21 cellular contexts compared by ENCODE assay signal in genomic region chr12:94589591-94590001, GRCh38.
"Had no signal": no experiment of that assay in that cellular context is flagged by ENCODE, and none has a peak within 500 bp of the region (broad histone marks: within the 10 kb centered on the region; RNA-seq: fewer than 3 reads in every experiment).

No MANE protein-coding gene starts in this region.

- H3K4me1 ChIP-seq: ascending aorta had no signal

- H3K27me3 Mint-ChIP-seq: activated naive CD8-positive, alpha-beta T cell; central memory CD8-positive, alpha-beta T cell; effector memory CD8-positive, alpha-beta T cell had no signal

- DNase-seq: activated CD4-positive, alpha-beta T cell treated with anti-CD3 and anti-CD28 coated beads, Interleukin-2, amount 50 U/mL, for 1 hour; activated CD4-positive, CD25-positive, alpha-beta regulatory T cell treated with anti-CD3 and anti-CD28 coated beads, Interleukin-2, amount 50 U/mL, for 72 hours; activated gamma-delta T cell treated with Interleukin-2 at 50 U/mL for 16 hours; activated T-cell treated with anti-CD3 and anti-CD28 coated beads, Interleukin-2, amount 50 U/mL, for 1 hour; brain microvascular endothelial cell; effector memory CD8-positive, alpha-beta T cell; foreskin melanocyte; left ventricle myocardium superior; pancreas; psoas muscle; right cardiac atrium; stimulated activated CD4-positive, alpha-beta T cell treated with anti-CD3 and anti-CD28 coated beads, Interleukin-4, amount 100 ng/mL, for 24 hours; stimulated activated naive CD8-positive, alpha-beta T cell treated with anti-CD3 and anti-CD28 coated beads, Interleukin-15, Interleukin-2, amounts not matched to agents 100 U/mL and 50 U/mL, for 24 hours; WERI-Rb-1 had no signal

- H3K79me2 ChIP-seq: hepatocyte had no signal

- H3K4me2 ChIP-seq: hepatocyte had no signal

- H3K27me3 ChIP-seq: adrenal gland, ascending aorta, brain microvascular endothelial cell, hepatocyte, neutrophil, pancreas had no signal

- H3K4me3 ChIP-seq: adrenal gland, ascending aorta, hepatocyte, pancreas, psoas muscle had no signal

- H3K36me3 Mint-ChIP-seq: activated naive CD8-positive, alpha-beta T cell had no signal

- H3K4me3 Mint-ChIP-seq: activated naive CD8-positive, alpha-beta T cell; central memory CD8-positive, alpha-beta T cell; effector memory CD8-positive, alpha-beta T cell; nephron had no signal

- H3K27ac ChIP-seq: adrenal gland, ascending aorta, brain microvascular endothelial cell, hepatocyte, neutrophil, pancreas, psoas muscle, WERI-Rb-1 had no signal

- H3K27ac Mint-ChIP-seq: activated naive CD8-positive, alpha-beta T cell; effector memory CD8-positive, alpha-beta T cell; nephron had no signal

- H3K9me3 ChIP-seq: adrenal gland, ascending aorta, neutrophil, pancreas, psoas muscle had no signal

- H3K9me3 Mint-ChIP-seq: central memory CD8-positive, alpha-beta T cell; effector memory CD8-positive, alpha-beta T cell; nephron had no signal

- H3K36me3 ChIP-seq: adrenal gland, ascending aorta, brain microvascular endothelial cell, neutrophil, pancreas, WERI-Rb-1 had no signal

- H2AFZ ChIP-seq: hepatocyte had no signal
